Comparison of ENCODE assay signal across 8 cellular contexts in genomic region chr1:243254927-243255790, GRCh38. TPM values are rescaled to one million over a fixed set of nuclear protein-coding genes. Genes with fewer than 3 reads are reported as not detected.
A peak's percentile ranks its signal among the peaks of the same experiment; 100 is the strongest.
DNase-seq lines count a peak whose midpoint lies in the region; ATAC-seq, FAIRE-seq and TF ChIP-seq lines count a peak whose summit lies in the region.

TSS of gene CEP170 (minus strand) at chr1:243255281. CDS start at chr1:243225280, 30,001 bp downstream.

- ATAC-seq in HG02840 (IDR thresholded peaks at IDR 0.05; ENCODE audit: low FRiP score, unreplicated experiment): peak; percentile 51

- H3K9me3 ChIP-seq in right atrium auricular region: no peaks in the 10 kb centered on the region
- H3K9me3 ChIP-seq in uterus: no peaks in the 10 kb centered on the region

- intact Hi-C loops in uterus (cut with DNase I; ENCODE audit: low total_unique reads): no loop called here

- peak; percentile 57 for DNase-seq in GM12892 (ENCODE audit: insufficient read length)
- peak; percentile 99 for DNase-seq in NCI-H1436 treated with DMSO at 0.1 percent for 48 hours (lab: John Stamatoyannopoulos, UW)
- peak; percentile 61 to 99 (median 93) for DNase-seq in amygdala (lab: John Stamatoyannopoulos, UW)
- peak; percentile 93 for DNase-seq in right atrium auricular region (ENCODE audit: low spot score)
- peak; percentile 96 for DNase-seq in pulmonary artery endothelial cell (ENCODE audit: low read depth, low spot score)
- peak; percentile 93 to 97 for DNase-seq in uterus

- H3K4me1 ChIP-seq in right atrium auricular region (peaks cover 0 to 40% of the 10 kb centered on the region in 2 donors), uterus (peaks cover 0 to 6% of the 10 kb centered on the region in 2 donors)

- H3K27me3 ChIP-seq in right atrium auricular region: no peaks in the 10 kb centered on the region
- H3K27me3 ChIP-seq in uterus: no peaks in the 10 kb centered on the region

- no peaks in the 10 kb centered on the region for H3K36me3 Mint-ChIP-seq in T-helper 1 cell treated with Interleukin-12 subunit alpha and Interleukin-12 subunit beta and Interleukin-4 antibody, amounts not matched to agents 30 μg/mL and 1 μg/mL, for 36 hours (ENCODE audit: low read depth)

- no peaks in the 10 kb centered on the region for H3K27me3 Mint-ChIP-seq in T-helper 1 cell treated with Interleukin-12 subunit alpha and Interleukin-12 subunit beta and Interleukin-4 antibody, amounts not matched to agents 30 μg/mL and 1 μg/mL, for 36 hours (ENCODE audit: low read depth)

- TF ChIP-seq POLR2A in GM12892 (IDR thresholded peaks at IDR 0.05; ENCODE audit: low read depth, low read length) (peak; percentile 71; the same call in 1 of the 2 replicates), uterus (IDR thresholded peaks at IDR 0.05) (peak in 1 of 2 donors; percentile 80)

- H3K4me3 ChIP-seq in right atrium auricular region: peak within 1 kb of the TSS; percentile 81 to 96
- peak within 1 kb of the TSS; percentile 73 to 82 for H3K4me3 ChIP-seq in uterus

- H3K4me1 Mint-ChIP-seq in T-helper 1 cell treated with Interleukin-12 subunit alpha and Interleukin-12 subunit beta and Interleukin-4 antibody, amounts not matched to agents 30 μg/mL and 1 μg/mL, for 36 hours (ENCODE audit: low read depth): peaks cover 32% of the 10 kb centered on the region

- peak; percentile 98 for FAIRE-seq in GM12892 (lab: Jason Lieb, UNC)

- H3K36me3 ChIP-seq in right atrium auricular region: no peaks in the 10 kb centered on the region
- H3K36me3 ChIP-seq in uterus: no peaks in the 10 kb centered on the region

- H3K27ac ChIP-seq in right atrium auricular region (peak within 1 kb of the TSS; percentile 96 to 98), uterus (peak within 1 kb of the TSS; percentile 91 to 96)

- peak within 1 kb of the TSS; percentile 100 for H3K4me3 Mint-ChIP-seq in T-helper 1 cell treated with Interleukin-12 subunit alpha and Interleukin-12 subunit beta and Interleukin-4 antibody, amounts not matched to agents 30 μg/mL and 1 μg/mL, for 36 hours

- peak within 1 kb of the TSS; percentile 100 for H3K27ac Mint-ChIP-seq in T-helper 1 cell treated with Interleukin-12 subunit alpha and Interleukin-12 subunit beta and Interleukin-4 antibody, amounts not matched to agents 30 μg/mL and 1 μg/mL, for 36 hours

- no peaks in the 10 kb centered on the region for H3K9me3 Mint-ChIP-seq in T-helper 1 cell treated with Interleukin-12 subunit alpha and Interleukin-12 subunit beta and Interleukin-4 antibody, amounts not matched to agents 30 μg/mL and 1 μg/mL, for 36 hours

- TF ChIP-seq CTCF in right atrium auricular region (IDR thresholded peaks at IDR 0.05): no peak
- TF ChIP-seq CTCF in uterus (IDR thresholded peaks at IDR 0.05): no peak

RNA-seq across cellular contexts. Expression of gene CEP170, which starts in this region (rescaled TPM):
- polyA plus RNA-seq in GM12892 (2012; ENCODE audit: missing spikeins): 33.4 TPM
- total RNA-seq in right atrium auricular region (10 to 100 TPM; 28.4 to 29.1 TPM), pulmonary artery endothelial cell (201 and 225 TPM in 2 replicates), uterus (100 to 1,000 TPM in 1 of 4 donors, 10 to 100 TPM in 3; 40.3 to 114 (median 55.6) TPM)

Comparison
In these comparisons a context has a peak if more than half of its experiments do, and no peak if none do; other contexts are left out.
1. Peak in every context shown above with its lines: DNase-seq, ATAC-seq, H3K4me3 ChIP-seq and H3K27ac ChIP-seq.